Comparison of ENCODE assay signal across 27 cellular contexts in the genomic region with DNA sequence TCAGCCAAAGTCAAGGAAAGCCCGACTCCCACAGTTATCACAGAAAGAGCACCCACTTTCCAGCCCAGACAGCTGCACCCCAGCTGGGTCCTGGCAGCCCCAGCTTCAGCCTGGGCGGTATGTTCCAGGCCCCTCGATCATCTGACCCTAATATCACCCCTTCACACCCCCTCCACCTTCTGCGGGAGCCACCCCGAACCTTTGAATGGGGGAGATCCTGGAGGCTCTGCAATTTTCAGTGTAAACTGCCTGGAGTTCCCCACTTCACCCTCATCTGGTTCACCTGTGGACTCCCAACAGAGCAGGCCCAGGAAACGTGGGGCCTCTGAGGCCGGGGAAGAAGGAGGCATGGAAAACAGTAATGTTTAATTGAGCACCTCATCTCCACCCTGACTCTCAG. TPM values are rescaled to one million over a fixed set of nuclear protein-coding genes. Genes with fewer than 3 reads are reported as not detected.
"Had no signal": no experiment of that assay in that cellular context is flagged by ENCODE, and none has a peak within 500 bp of the region (broad histone marks: within the 10 kb centered on the region; RNA-seq: fewer than 3 reads in every experiment).

No MANE protein-coding gene starts in this region.

- H3K4me1 Mint-ChIP-seq: activated naive CD8-positive, alpha-beta T cell treated with anti-CD3 and anti-CD28 coated beads, Interleukin-2, amount 10 ng/mL, durations not matched to agents 7 days and 5 days; mesothelial cell of epicardium had no signal

- H3K9me3 Mint-ChIP-seq: activated CD8-positive, alpha-beta T cell treated with anti-CD3 and anti-CD28 coated beads for 36 hours; activated naive CD4-positive, alpha-beta T cell treated with anti-CD3 and anti-CD28 coated beads for 36 hours; activated naive CD8-positive, alpha-beta T cell treated with anti-CD3 and anti-CD28 coated beads, Interleukin-2, amount 10 ng/mL, durations not matched to agents 7 days and 5 days; mesothelial cell of epicardium; naive thymus-derived CD8-positive, alpha-beta T cell; neural progenitor cell had no signal

- H3K36me3 Mint-ChIP-seq: activated naive CD8-positive, alpha-beta T cell treated with anti-CD3 and anti-CD28 coated beads, Interleukin-2, amount 10 ng/mL, durations not matched to agents 7 days and 5 days; mesothelial cell of epicardium; neural progenitor cell had no signal

- ATAC-seq: activated CD8-positive, alpha-beta T cell treated with anti-CD3 and anti-CD28 coated beads for 36 hours; left lung; naive thymus-derived CD8-positive, alpha-beta T cell had no signal

- H3K27me3 Mint-ChIP-seq: activated CD8-positive, alpha-beta T cell treated with anti-CD3 and anti-CD28 coated beads for 36 hours; naive thymus-derived CD8-positive, alpha-beta T cell had no signal

- H3K36me3 ChIP-seq: left lung, neural progenitor cell, spleen had no signal

- FAIRE-seq: endometrium had no signal

- H3K4me3 ChIP-seq: left lung, neural progenitor cell, spleen, upper lobe of left lung had no signal

- H3K4me3 Mint-ChIP-seq: activated CD8-positive, alpha-beta T cell treated with anti-CD3 and anti-CD28 coated beads for 36 hours; activated naive CD4-positive, alpha-beta T cell treated with anti-CD3 and anti-CD28 coated beads for 36 hours; activated naive CD8-positive, alpha-beta T cell treated with anti-CD3 and anti-CD28 coated beads, Interleukin-2, amount 10 ng/mL, durations not matched to agents 7 days and 5 days; mesothelial cell of epicardium; naive thymus-derived CD8-positive, alpha-beta T cell had no signal

- H3K27me3 ChIP-seq: neural progenitor cell, upper lobe of left lung had no signal

- DNase-seq: activated CD4-positive, alpha-beta T cell treated with anti-CD3 and anti-CD28 coated beads for 48 hours; activated CD8-positive, alpha-beta T cell treated with anti-CD3 and anti-CD28 coated beads for 36 hours; activated effector memory CD4-positive, alpha-beta T cell treated with Interleukin-2 at 50 U/mL for 16 hours; activated naive CD4-positive, alpha-beta T cell treated with anti-CD3 and anti-CD28 coated beads for 36 hours; activated naive CD8-positive, alpha-beta T cell treated with anti-CD3 and anti-CD28 coated beads, Interleukin-2, amount 10 ng/mL, durations not matched to agents 7 days and 5 days; amniotic stem cell; cerebellar nuclear complex; cortex of kidney; foreskin fibroblast; left lung; naive thymus-derived CD8-positive, alpha-beta T cell; retina; stimulated activated CD4-positive, alpha-beta T cell treated with anti-CD3 and anti-CD28 coated beads, Interleukin-4, amount 100 ng/mL, for 1 hour; stimulated activated naive CD4-positive, alpha-beta T cell treated with Interleukin-2 at 50 U/mL for 16 hours; T-helper 9 cell had no signal

- H3K27ac Mint-ChIP-seq: activated CD8-positive, alpha-beta T cell treated with anti-CD3 and anti-CD28 coated beads for 36 hours; activated naive CD4-positive, alpha-beta T cell treated with anti-CD3 and anti-CD28 coated beads for 36 hours; activated naive CD8-positive, alpha-beta T cell treated with anti-CD3 and anti-CD28 coated beads, Interleukin-2, amount 10 ng/mL, durations not matched to agents 7 days and 5 days; mesothelial cell of epicardium; progenitor cell of endocrine pancreas had no signal

RNA-seq across cellular contexts. Expression of a gene that starts 5.9 kb away (rescaled TPM):
- total RNA-seq: activated CD8-positive, alpha-beta T cell treated with anti-CD3 and anti-CD28 coated beads for 36 hours; activated naive CD4-positive, alpha-beta T cell treated with anti-CD3 and anti-CD28 coated beads for 36 hours; activated naive CD8-positive, alpha-beta T cell treated with anti-CD3 and anti-CD28 coated beads, Interleukin-2, amount 10 ng/mL, durations not matched to agents 7 days and 5 days; epithelial cell of proximal tubule; fibroblast of lung; glomerular endothelial cell; lung microvascular endothelial cell; naive thymus-derived CD8-positive, alpha-beta T cell; osteoblast; T-helper 1 cell treated with Interleukin-12 subunit alpha and Interleukin-12 subunit beta and Interleukin-4 antibody, amounts not matched to agents 30 ng/mL and 1 ng/mL, for 36 hours had no signal

RNA-seq across cellular contexts. Expression of a gene that starts 10.6 kb away (rescaled TPM):
- total RNA-seq: epithelial cell of proximal tubule; glomerular endothelial cell; T-helper 1 cell treated with Interleukin-12 subunit alpha and Interleukin-12 subunit beta and Interleukin-4 antibody, amounts not matched to agents 30 ng/mL and 1 ng/mL, for 36 hours had no signal
